ENCODE assay signal across 1 cellular context in the genomic region with DNA sequence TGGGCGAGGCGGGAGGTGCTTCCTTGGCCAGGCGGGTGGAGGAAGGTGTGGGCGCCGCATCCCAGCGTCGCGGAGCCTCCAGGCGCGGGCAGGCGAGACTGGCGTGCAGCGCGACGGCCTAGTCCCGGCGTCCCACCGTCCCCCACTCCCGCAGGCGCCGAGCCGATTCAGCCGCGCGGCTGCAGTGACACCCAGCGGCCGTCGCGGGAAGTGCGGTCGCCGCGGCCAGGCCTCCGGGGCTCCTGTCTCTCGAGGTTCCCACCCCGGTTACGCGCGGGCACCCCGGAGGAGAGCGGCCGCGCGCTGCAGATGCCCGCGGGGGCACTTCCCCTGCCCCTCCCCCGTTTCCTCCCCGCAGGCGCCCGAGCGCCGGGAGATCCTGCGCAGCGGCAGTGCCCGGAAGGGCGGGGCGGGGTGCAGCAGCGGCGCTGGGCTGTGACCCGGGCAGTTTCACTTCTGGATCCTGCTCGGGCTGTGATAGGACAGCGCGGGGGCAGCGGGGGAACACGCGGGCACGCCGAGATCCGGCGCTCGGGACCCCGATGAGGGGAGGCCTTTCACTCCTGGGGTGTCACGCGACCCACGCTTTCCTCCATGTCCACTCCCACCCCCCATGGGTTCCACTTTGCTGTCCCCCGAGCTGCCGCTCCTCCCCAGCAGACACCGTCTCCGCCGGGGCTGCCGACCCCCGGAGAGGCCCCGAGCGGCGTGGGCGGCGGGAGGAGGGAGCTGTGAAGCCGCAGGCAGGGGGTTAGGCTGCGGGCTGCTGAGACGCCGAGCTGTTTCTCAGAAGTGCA.
TF ChIP-seq lines count a peak whose summit lies in the region.

No MANE protein-coding gene starts in this region.

TF ChIP-seq in HepG2, 621 proteins besides CTCF, POLR2A, EP300 and RAD21 (continued from another document and continues in another):
- TF ChIP-seq, protein P1, sequence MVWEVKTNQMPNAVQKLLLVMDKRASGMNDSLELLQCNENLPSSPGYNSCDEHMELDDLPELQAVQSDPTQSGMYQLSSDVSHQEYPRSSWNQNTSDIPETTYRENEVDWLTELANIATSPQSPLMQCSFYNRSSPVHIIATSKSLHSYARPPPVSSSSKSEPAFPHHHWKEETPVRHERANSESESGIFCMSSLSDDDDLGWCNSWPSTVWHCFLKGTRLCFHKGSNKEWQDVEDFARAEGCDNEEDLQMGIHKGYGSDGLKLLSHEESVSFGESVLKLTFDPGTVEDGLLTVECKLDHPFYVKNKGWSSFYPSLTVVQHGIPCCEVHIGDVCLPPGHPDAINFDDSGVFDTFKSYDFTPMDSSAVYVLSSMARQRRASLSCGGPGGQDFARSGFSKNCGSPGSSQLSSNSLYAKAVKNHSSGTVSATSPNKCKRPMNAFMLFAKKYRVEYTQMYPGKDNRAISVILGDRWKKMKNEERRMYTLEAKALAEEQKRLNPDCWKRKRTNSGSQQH (CRISPR knock-in tag; IDR thresholded peaks at IDR 0.05; ENCODE audit: low read depth), result peak; percentile 26
- TF ChIP-seq HMG20A (CRISPR knock-in tag; IDR thresholded peaks at IDR 0.05; ENCODE audit: borderline replicate concordance), result peak; percentile 64; the same call in 1 of the 2 replicates
- peak; percentile 86; the same call in 1 of the 2 replicates for TF ChIP-seq MTF2 (CRISPR knock-in tag; IDR thresholded peaks at IDR 0.05; ENCODE audit: borderline replicate concordance)
- peak; percentile 89; the same call in 1 of the 2 replicates for TF ChIP-seq MAF1 (CRISPR knock-in tag; IDR thresholded peaks at IDR 0.05; ENCODE audit: borderline replicate concordance)
- TF ChIP-seq ZNF224 (CRISPR knock-in tag; IDR thresholded peaks at IDR 0.05), result peak; percentile 85; the same call in 1 of the 2 replicates
- TF ChIP-seq, protein P2, sequence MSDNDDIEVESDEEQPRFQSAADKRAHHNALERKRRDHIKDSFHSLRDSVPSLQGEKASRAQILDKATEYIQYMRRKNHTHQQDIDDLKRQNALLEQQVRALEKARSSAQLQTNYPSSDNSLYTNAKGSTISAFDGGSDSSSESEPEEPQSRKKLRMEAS (IDR thresholded peaks at IDR 0.05), result peak; percentile 96
- no peak for TF ChIP-seq KLF15 (CRISPR knock-in tag; IDR thresholded peaks at IDR 0.05; ENCODE audit: borderline replicate concordance)
- TF ChIP-seq, protein P3, sequence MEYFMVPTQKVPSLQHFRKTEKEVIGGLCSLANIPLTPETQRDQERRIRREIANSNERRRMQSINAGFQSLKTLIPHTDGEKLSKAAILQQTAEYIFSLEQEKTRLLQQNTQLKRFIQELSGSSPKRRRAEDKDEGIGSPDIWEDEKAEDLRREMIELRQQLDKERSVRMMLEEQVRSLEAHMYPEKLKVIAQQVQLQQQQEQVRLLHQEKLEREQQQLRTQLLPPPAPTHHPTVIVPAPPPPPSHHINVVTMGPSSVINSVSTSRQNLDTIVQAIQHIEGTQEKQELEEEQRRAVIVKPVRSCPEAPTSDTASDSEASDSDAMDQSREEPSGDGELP (IDR thresholded peaks at IDR 0.05; ENCODE audit: borderline replicate concordance, low read depth), result peak; percentile 57; the same call in 1 of the 2 replicates
- peak; percentile 39; the same call in 1 of the 2 replicates for TF ChIP-seq ZNF367 (CRISPR knock-in tag; IDR thresholded peaks at IDR 0.05; ENCODE audit: borderline replicate concordance)
- TF ChIP-seq ZMYM3 (CRISPR knock-in tag; IDR thresholded peaks at IDR 0.05), result no peak
- TF ChIP-seq U2AF2 (IDR thresholded peaks at IDR 0.05; ENCODE audit: low read depth, low read length), result no peak
- TF ChIP-seq SP2 (CRISPR knock-in tag; IDR thresholded peaks at IDR 0.05), result peak; percentile 45; the same call in 1 of the 2 replicates
- TF ChIP-seq, protein P4, sequence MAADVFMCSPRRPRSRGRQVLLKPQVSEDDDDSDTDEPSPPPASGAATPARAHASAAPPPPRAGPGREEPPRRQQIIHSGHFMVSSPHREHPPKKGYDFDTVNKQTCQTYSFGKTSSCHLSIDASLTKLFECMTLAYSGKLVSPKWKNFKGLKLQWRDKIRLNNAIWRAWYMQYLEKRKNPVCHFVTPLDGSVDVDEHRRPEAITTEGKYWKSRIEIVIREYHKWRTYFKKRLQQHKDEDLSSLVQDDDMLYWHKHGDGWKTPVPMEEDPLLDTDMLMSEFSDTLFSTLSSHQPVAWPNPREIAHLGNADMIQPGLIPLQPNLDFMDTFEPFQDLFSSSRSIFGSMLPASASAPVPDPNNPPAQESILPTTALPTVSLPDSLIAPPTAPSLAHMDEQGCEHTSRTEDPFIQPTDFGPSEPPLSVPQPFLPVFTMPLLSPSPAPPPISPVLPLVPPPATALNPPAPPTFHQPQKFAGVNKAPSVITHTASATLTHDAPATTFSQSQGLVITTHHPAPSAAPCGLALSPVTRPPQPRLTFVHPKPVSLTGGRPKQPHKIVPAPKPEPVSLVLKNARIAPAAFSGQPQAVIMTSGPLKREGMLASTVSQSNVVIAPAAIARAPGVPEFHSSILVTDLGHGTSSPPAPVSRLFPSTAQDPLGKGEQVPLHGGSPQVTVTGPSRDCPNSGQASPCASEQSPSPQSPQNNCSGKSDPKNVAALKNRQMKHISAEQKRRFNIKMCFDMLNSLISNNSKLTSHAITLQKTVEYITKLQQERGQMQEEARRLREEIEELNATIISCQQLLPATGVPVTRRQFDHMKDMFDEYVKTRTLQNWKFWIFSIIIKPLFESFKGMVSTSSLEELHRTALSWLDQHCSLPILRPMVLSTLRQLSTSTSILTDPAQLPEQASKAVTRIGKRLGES (CRISPR knock-in tag; IDR thresholded peaks at IDR 0.05; ENCODE audit: borderline replicate concordance), result 0 out of 2 replicates have a peak, but pooled peaks have one; percentile 70
- peak; percentile 92 for TF ChIP-seq GABPB1 (CRISPR knock-in tag; IDR thresholded peaks at IDR 0.05)
- no peak for TF ChIP-seq CAMTA2 (CRISPR knock-in tag; IDR thresholded peaks at IDR 0.05; ENCODE audit: borderline replicate concordance)
- peak; percentile 95 for TF ChIP-seq ERF (CRISPR knock-in tag; IDR thresholded peaks at IDR 0.05)
- TF ChIP-seq GTF2F1 (IDR thresholded peaks at IDR 0.05; ENCODE audit: low read length), result no peak
- peak; percentile 98; the same call in 1 of the 2 replicates for TF ChIP-seq ZNF777 (CRISPR knock-in tag; IDR thresholded peaks at IDR 0.05)
- TF ChIP-seq HOXA5 (CRISPR knock-in tag; IDR thresholded peaks at IDR 0.05), result peak; percentile 96
- TF ChIP-seq ZNF335 (CRISPR knock-in tag; IDR thresholded peaks at IDR 0.05), result peak; percentile 75; the same call in 1 of the 2 replicates
- TF ChIP-seq, protein P5, sequence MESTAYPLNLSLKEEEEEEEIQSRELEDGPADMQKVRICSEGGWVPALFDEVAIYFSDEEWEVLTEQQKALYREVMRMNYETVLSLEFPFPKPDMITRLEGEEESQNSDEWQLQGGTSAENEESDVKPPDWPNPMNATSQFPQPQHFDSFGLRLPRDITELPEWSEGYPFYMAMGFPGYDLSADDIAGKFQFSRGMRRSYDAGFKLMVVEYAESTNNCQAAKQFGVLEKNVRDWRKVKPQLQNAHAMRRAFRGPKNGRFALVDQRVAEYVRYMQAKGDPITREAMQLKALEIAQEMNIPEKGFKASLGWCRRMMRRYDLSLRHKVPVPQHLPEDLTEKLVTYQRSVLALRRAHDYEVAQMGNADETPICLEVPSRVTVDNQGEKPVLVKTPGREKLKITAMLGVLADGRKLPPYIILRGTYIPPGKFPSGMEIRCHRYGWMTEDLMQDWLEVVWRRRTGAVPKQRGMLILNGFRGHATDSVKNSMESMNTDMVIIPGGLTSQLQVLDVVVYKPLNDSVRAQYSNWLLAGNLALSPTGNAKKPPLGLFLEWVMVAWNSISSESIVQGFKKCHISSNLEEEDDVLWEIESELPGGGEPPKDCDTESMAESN (CRISPR knock-in tag; conservative IDR thresholded peaks at IDR 0.05), result peak; percentile 83
- TF ChIP-seq, protein P6, sequence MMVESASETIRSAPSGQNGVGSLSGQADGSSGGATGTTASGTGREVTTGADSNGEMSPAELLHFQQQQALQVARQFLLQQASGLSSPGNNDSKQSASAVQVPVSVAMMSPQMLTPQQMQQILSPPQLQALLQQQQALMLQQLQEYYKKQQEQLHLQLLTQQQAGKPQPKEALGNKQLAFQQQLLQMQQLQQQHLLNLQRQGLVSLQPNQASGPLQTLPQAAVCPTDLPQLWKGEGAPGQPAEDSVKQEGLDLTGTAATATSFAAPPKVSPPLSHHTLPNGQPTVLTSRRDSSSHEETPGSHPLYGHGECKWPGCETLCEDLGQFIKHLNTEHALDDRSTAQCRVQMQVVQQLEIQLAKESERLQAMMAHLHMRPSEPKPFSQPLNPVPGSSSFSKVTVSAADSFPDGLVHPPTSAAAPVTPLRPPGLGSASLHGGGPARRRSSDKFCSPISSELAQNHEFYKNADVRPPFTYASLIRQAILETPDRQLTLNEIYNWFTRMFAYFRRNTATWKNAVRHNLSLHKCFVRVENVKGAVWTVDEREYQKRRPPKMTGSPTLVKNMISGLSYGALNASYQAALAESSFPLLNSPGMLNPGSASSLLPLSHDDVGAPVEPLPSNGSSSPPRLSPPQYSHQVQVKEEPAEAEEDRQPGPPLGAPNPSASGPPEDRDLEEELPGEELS (CRISPR knock-in tag; IDR thresholded peaks at IDR 0.05), result peak; percentile 76
- no peak for TF ChIP-seq LCORL (IDR thresholded peaks at IDR 0.05)
- TF ChIP-seq LCORL (CRISPR knock-in tag; IDR thresholded peaks at IDR 0.05), result peak; percentile 96
- TF ChIP-seq ATRX (CRISPR knock-in tag; IDR thresholded peaks at IDR 0.05; ENCODE audit: borderline replicate concordance), result no peak
- TF ChIP-seq ZNF451 (CRISPR knock-in tag; IDR thresholded peaks at IDR 0.05), result peak; percentile 97
- TF ChIP-seq, protein P7, sequence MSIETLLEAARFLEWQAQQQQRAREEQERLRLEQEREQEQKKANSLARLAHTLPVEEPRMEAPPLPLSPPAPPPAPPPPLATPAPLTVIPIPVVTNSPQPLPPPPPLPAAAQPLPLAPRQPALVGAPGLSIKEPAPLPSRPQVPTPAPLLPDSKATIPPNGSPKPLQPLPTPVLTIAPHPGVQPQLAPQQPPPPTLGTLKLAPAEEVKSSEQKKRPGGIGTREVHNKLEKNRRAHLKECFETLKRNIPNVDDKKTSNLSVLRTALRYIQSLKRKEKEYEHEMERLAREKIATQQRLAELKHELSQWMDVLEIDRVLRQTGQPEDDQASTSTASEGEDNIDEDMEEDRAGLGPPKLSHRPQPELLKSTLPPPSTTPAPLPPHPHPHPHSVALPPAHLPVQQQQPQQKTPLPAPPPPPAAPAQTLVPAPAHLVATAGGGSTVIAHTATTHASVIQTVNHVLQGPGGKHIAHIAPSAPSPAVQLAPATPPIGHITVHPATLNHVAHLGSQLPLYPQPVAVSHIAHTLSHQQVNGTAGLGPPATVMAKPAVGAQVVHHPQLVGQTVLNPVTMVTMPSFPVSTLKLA (IDR thresholded peaks at IDR 0.05), result no peak
- no peak for TF ChIP-seq RORA (CRISPR knock-in tag; IDR thresholded peaks at IDR 0.05)
- peak; percentile 38; the same call in 1 of the 3 replicates for TF ChIP-seq MXI1 (IDR thresholded peaks at IDR 0.05; ENCODE audit: borderline replicate concordance, low read depth, low read length)
- no peak for TF ChIP-seq ZNF672 (CRISPR knock-in tag; IDR thresholded peaks at IDR 0.05)
- TF ChIP-seq KLF16 (CRISPR knock-in tag; IDR thresholded peaks at IDR 0.05), result peak in 1 of 2 experiments; percentile 83; a peak in 1 of 4 replicates
- TF ChIP-seq, protein P8, sequence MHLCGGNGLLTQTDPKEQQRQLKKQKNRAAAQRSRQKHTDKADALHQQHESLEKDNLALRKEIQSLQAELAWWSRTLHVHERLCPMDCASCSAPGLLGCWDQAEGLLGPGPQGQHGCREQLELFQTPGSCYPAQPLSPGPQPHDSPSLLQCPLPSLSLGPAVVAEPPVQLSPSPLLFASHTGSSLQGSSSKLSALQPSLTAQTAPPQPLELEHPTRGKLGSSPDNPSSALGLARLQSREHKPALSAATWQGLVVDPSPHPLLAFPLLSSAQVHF (CRISPR knock-in tag; IDR thresholded peaks at IDR 0.05), result peak; percentile 85
- TF ChIP-seq ETV5 (CRISPR knock-in tag; IDR thresholded peaks at IDR 0.05; ENCODE audit: borderline replicate concordance), result peak; percentile 90
- TF ChIP-seq, protein P9, sequence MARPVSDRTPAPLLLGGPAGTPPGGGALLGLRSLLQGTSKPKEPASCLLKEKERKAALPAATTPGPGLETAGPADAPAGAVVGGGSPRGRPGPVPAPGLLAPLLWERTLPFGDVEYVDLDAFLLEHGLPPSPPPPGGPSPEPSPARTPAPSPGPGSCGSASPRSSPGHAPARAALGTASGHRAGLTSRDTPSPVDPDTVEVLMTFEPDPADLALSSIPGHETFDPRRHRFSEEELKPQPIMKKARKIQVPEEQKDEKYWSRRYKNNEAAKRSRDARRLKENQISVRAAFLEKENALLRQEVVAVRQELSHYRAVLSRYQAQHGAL (CRISPR knock-in tag; IDR thresholded peaks at IDR 0.05; ENCODE audit: not compliant biosample characterization), result peak; percentile 85
- TF ChIP-seq ZNF7 (CRISPR knock-in tag; IDR thresholded peaks at IDR 0.05), result no peak
- peak; percentile 95 for TF ChIP-seq PHF21A (CRISPR knock-in tag; IDR thresholded peaks at IDR 0.05)
- TF ChIP-seq, protein P10, sequence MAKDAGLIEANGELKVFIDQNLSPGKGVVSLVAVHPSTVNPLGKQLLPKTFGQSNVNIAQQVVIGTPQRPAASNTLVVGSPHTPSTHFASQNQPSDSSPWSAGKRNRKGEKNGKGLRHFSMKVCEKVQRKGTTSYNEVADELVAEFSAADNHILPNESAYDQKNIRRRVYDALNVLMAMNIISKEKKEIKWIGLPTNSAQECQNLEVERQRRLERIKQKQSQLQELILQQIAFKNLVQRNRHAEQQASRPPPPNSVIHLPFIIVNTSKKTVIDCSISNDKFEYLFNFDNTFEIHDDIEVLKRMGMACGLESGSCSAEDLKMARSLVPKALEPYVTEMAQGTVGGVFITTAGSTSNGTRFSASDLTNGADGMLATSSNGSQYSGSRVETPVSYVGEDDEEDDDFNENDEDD (CRISPR knock-in tag; IDR thresholded peaks at IDR 0.05; ENCODE audit: borderline replicate concordance), result peak; percentile 86
- peak; percentile 93; the same call in 1 of the 2 replicates for TF ChIP-seq ZBTB42 (CRISPR knock-in tag; IDR thresholded peaks at IDR 0.05)
- TF ChIP-seq TP53 (CRISPR knock-in tag; conservative IDR thresholded peaks at IDR 0.05), result no peak
- peak; percentile 79 for TF ChIP-seq ARNTL (CRISPR knock-in tag; IDR thresholded peaks at IDR 0.05)
- TF ChIP-seq BRD4 (CRISPR knock-in tag; IDR thresholded peaks at IDR 0.05), result peak; percentile 95
- TF ChIP-seq PHF20 (CRISPR knock-in tag; IDR thresholded peaks at IDR 0.05), result peak; percentile 74
- peak; percentile 61; the same call in 1 of the 2 replicates for TF ChIP-seq MAFG (CRISPR knock-in tag; IDR thresholded peaks at IDR 0.05)
- peak; percentile 83; the same call in 1 of the 2 replicates for TF ChIP-seq RARG (CRISPR knock-in tag; IDR thresholded peaks at IDR 0.05; ENCODE audit: low read depth)
- peak; percentile 65 for TF ChIP-seq SP5 (CRISPR knock-in tag; IDR thresholded peaks at IDR 0.05; ENCODE audit: borderline replicate concordance, low read depth)
- TF ChIP-seq XBP1 (CRISPR knock-in tag; IDR thresholded peaks at IDR 0.05), result no peak; the same call in 1 of the 2 replicates
- TF ChIP-seq RFXANK (CRISPR knock-in tag; IDR thresholded peaks at IDR 0.05), result peak; percentile 72; the same call in 1 of the 2 replicates
- TF ChIP-seq HOXA9 (CRISPR knock-in tag; IDR thresholded peaks at IDR 0.05; ENCODE audit: borderline replicate concordance), result peak; percentile 19; the same call in 1 of the 2 replicates
- TF ChIP-seq ZNF251 (CRISPR knock-in tag; IDR thresholded peaks at IDR 0.05), result no peak
- peak; percentile 84; the same call in 1 of the 2 replicates for TF ChIP-seq ZNF619 (CRISPR knock-in tag; IDR thresholded peaks at IDR 0.05)
- peak; percentile 54 for TF ChIP-seq ZNF589 (CRISPR knock-in tag; conservative IDR thresholded peaks at IDR 0.05)
- peak; percentile 72; the same call in 1 of the 2 replicates for TF ChIP-seq ZFP37 (CRISPR knock-in tag; IDR thresholded peaks at IDR 0.05; ENCODE audit: borderline replicate concordance)
- TF ChIP-seq ZNF788 (CRISPR knock-in tag; IDR thresholded peaks at IDR 0.05; ENCODE audit: borderline replicate concordance), result peak; percentile 78; the same call in 1 of the 2 replicates
